Comparison of ENCODE assay signal across 23 cellular contexts in the genomic region with DNA sequence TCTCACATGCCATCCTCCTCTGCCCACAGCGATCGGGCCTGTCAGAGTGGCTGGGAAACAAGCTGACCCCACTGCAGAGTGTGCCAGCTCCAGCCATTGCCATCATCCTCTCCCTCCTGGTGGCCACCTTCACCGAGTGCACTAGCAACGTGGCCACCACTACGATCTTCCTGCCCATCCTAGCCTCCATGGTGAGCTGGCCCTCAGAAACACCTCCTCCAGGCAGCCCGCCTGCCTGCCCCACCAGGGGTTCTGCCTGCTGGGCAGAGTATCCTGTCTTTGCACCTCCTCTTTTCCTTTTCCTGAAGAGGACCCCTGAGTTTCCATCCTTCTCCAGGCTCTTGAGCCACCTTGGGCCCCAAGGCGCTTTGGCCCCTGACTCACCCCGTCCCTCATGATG. TPM values are rescaled to one million over a fixed set of nuclear protein-coding genes. Genes with fewer than 3 reads are reported as not detected.
A peak's percentile ranks its signal among the peaks of the same experiment; 100 is the strongest.
DNase-seq lines count a peak whose midpoint lies in the region; ATAC-seq, FAIRE-seq and TF ChIP-seq lines count a peak whose summit lies in the region.
"Had no signal": no experiment of that assay in that cellular context is flagged by ENCODE, and none has a peak within 500 bp of the region (broad histone marks: within the 10 kb centered on the region; RNA-seq: fewer than 3 reads in every experiment).

No MANE protein-coding gene starts in this region.

- DNase-seq in A549 (ENCODE audit: low read depth in 1 of 2, low spot score in 1 of 2): no peak
- no peak for DNase-seq in GM12891 (ENCODE audit: insufficient read length, low spot score)
- no peak for DNase-seq in K562 (ENCODE audit: extremely low read depth in 1 of 4, low spot score in 3 of 4)
- peak; percentile 77 for DNase-seq in osteoblast (ENCODE audit: insufficient read length, low spot score, missing footprints)
- no peak for DNase-seq in naive thymus-derived CD8-positive, alpha-beta T cell
- DNase-seq: 8988T; C1 segment of cervical spinal cord; Caco-2; CD4-positive, CD25-positive, alpha-beta regulatory T cell; CD8-positive, alpha-beta T cell; DMS153; DMS79; EL; GDM1; GOT3; HCEC 1CT had no signal

- TF ChIP-seq EP300 in A549 (IDR thresholded peaks at IDR 0.05): no peak
- TF ChIP-seq EP300 in K562 (IDR thresholded peaks at IDR 0.05; ENCODE audit: low read length): no peak

- TF ChIP-seq RAD21 in A549 (conservative IDR thresholded peaks at IDR 0.05 in 1 of 2, IDR thresholded peaks at IDR 0.05 in 1 of 2): no peak
- no peak for TF ChIP-seq RAD21 in K562 (CRISPR knock-in tag; conservative IDR thresholded peaks at IDR 0.05 in 1 of 2, IDR thresholded peaks at IDR 0.05 in 1 of 2)

- H2AFZ ChIP-seq in K562 (ENCODE audit: low read depth, low read length) (no peak overlapping the region), osteoblast (ENCODE audit: low read length) (no peak overlapping the region)

- FAIRE-seq in A549 (lab: Jason Lieb, UNC): no peak
- FAIRE-seq in GM12891 (lab: Jason Lieb, UNC): peak; percentile 5
- no peak for FAIRE-seq in K562 (lab: Jason Lieb, UNC)
- FAIRE-seq: GM12878, GM18507, H54 had no signal

- no peak overlapping the region for H3K4me3 ChIP-seq in A549
- no peak overlapping the region for H3K4me3 ChIP-seq in K562
- no peak overlapping the region for H3K4me3 ChIP-seq in osteoblast (ENCODE audit: insufficient read depth, low read length)
- H3K4me3 ChIP-seq: GM12878 had no signal

- intact Hi-C loops in K562 (cut with micrococcal nuclease): loop anchor here (2.0 kb wide), 1 partner anchor 117 kb away; no protein-coding TSS in a partner anchor

- CTCF ChIA-PET in A549 (lab: Yijun Ruan, JAX): interaction anchor here (0.6 to 17.3 kb wide), 40 partner anchors 10 to 458 kb away, joined by 3 to 317 read pairs (median 4); a partner anchor contains a TSS
- CTCF ChIA-PET in K562 (lab: Yijun Ruan, JAX; ENCODE audit: low intra/inter-chr PET ratio): interaction anchor here (0.5 to 4.5 kb wide), 3 partner anchors 19 to 118 kb away, joined by 3 to 69 read pairs (median 16); a partner anchor contains a TSS

- H4K20me1 ChIP-seq in K562 (replicated peaks; ENCODE audit: control insufficient read depth, insufficient read depth, low read length) (peaks cover 13% of the 10 kb centered on the region; the same call in 1 of the 2 replicates), osteoblast (ENCODE audit: insufficient read depth, low read length) (no peaks in the 10 kb centered on the region)

- peaks cover 0 to 9% (median 0%) of the 10 kb centered on the region in 5 donors for H3K27me3 Mint-ChIP-seq in naive thymus-derived CD8-positive, alpha-beta T cell

- H3K79me2 ChIP-seq in K562 (ENCODE audit: control insufficient read depth, insufficient read depth, low read length): no peaks in the 10 kb centered on the region
- H3K79me2 ChIP-seq in osteoblast (ENCODE audit: insufficient read depth, low read length): no peaks in the 10 kb centered on the region

- H3K4me1 Mint-ChIP-seq in naive thymus-derived CD8-positive, alpha-beta T cell: no peaks in the 10 kb centered on the region
- H3K4me1 Mint-ChIP-seq: CD4-positive, CD25-positive, alpha-beta regulatory T cell had no signal

- H3K27ac ChIP-seq in A549: no peak overlapping the region
- H3K27ac ChIP-seq in K562 (ENCODE audit: extremely low read depth, low read depth, low read length): no peak overlapping the region
- no peak overlapping the region for H3K27ac ChIP-seq in osteoblast (ENCODE audit: low read depth, low read length)

- H3K9ac ChIP-seq in K562 (ENCODE audit: insufficient read depth in 1 of 2, low read depth in 2 of 2, low read length in 2 of 2): no peak overlapping the region

- no peaks in the 10 kb centered on the region for H3K9me3 Mint-ChIP-seq in naive thymus-derived CD8-positive, alpha-beta T cell
- H3K9me3 Mint-ChIP-seq: CD4-positive, CD25-positive, alpha-beta regulatory T cell; CD8-positive, alpha-beta T cell had no signal

- no peak overlapping the region for H3K4me3 Mint-ChIP-seq in naive thymus-derived CD8-positive, alpha-beta T cell
- H3K4me3 Mint-ChIP-seq: CD4-positive, CD25-positive, alpha-beta regulatory T cell; CD8-positive, alpha-beta T cell had no signal

- POLR2A ChIA-PET in A549 (lab: Yijun Ruan, JAX) (no interaction called here), K562 (lab: Yijun Ruan, JAX) (interaction anchor here (0.6 to 1.2 kb wide), 3 partner anchors 36 to 54 kb away, joined by 3 read pairs; no protein-coding TSS in a partner anchor)
- POLR2A ChIA-PET in naive thymus-derived CD8-positive, alpha-beta T cell (lab: Charles Lee): interaction anchor here (1.0 to 1.1 kb wide), 2 partner anchors 52 to 59 kb away, joined by 3 read pairs; no protein-coding TSS in a partner anchor

- H3K4me1 ChIP-seq in A549: 0 out of 3 replicates have a peak, but pooled peaks cover 5% of the 10 kb centered on the region
- peaks cover 0 to 10% of the 10 kb centered on the region in 2 experiments; a peak in 1 of 5 replicates for H3K4me1 ChIP-seq in K562 (replicated peaks in 1 of 2; ENCODE audit: control insufficient read depth in 2 of 2, insufficient read depth in 2 of 2, low read length in 2 of 2)
- no peaks in the 10 kb centered on the region for H3K4me1 ChIP-seq in osteoblast (ENCODE audit: insufficient read depth, low read length)

- H3K27ac Mint-ChIP-seq in naive thymus-derived CD8-positive, alpha-beta T cell: no peak overlapping the region
- H3K27ac Mint-ChIP-seq: CD8-positive, alpha-beta T cell had no signal

- no peaks in the 10 kb centered on the region for H3K36me3 ChIP-seq in K562 (ENCODE audit: control insufficient read depth, insufficient read depth, low read length)
- no peaks in the 10 kb centered on the region for H3K36me3 ChIP-seq in osteoblast (ENCODE audit: insufficient read depth, low read length)

- no peaks in the 10 kb centered on the region for H3K36me3 Mint-ChIP-seq in naive thymus-derived CD8-positive, alpha-beta T cell
- H3K36me3 Mint-ChIP-seq: CD4-positive, CD25-positive, alpha-beta regulatory T cell; CD8-positive, alpha-beta T cell had no signal

- WGBS in A549 (ENCODE audit: missing lambda C conversion rate): 65% methylated on average over 8 of the region's 8 CpGs
- WGBS in K562 (ENCODE audit: insufficient coverage, low coverage, missing lambda C conversion rate): 9% methylated on average over 8 of the region's 8 CpGs

- H3K9me3 ChIP-seq in A549 (no peaks in the 10 kb centered on the region), K562 (replicated peaks; ENCODE audit: control insufficient read depth, insufficient read depth, low read depth, low read length) (no peaks in the 10 kb centered on the region), osteoblast (ENCODE audit: low read depth, low read length) (no peaks in the 10 kb centered on the region)
- H3K9me3 ChIP-seq: Caco-2 had no signal

- BruUV-seq in K562 (replicated peaks; lab: Mats Ljungman, UMichigan): no TSS peak

- TF ChIP-seq CTCF in A549 (IDR thresholded peaks at IDR 0.05): no peak
- no peak for TF ChIP-seq CTCF in K562 (IDR thresholded peaks at IDR 0.05 in 2 of 3, conservative IDR thresholded peaks at IDR 0.05 in 1 of 3; ENCODE audit: insufficient read depth in 2 of 3, low read depth in 1 of 3, low read length in 3 of 3)
- TF ChIP-seq CTCF in osteoblast (IDR thresholded peaks at IDR 0.05; ENCODE audit: extremely low read depth, low read depth, low read length): no peak

- TF ChIP-seq POLR2A in A549 (IDR thresholded peaks at IDR 0.05; ENCODE audit: low read length): no peak
- TF ChIP-seq POLR2A in GM12891 (IDR thresholded peaks at IDR 0.05; ENCODE audit: low read depth, low read length): no peak
- TF ChIP-seq POLR2A in K562 (conservative IDR thresholded peaks at IDR 0.05): no peak

- in situ Hi-C loops in K562 (cut with MboI): loop anchor here (5.0 kb wide), 1 partner anchor 42 kb away; no protein-coding TSS in a partner anchor

- peaks cover 4 to 39% of the 10 kb centered on the region in 2 experiments; a peak in 4 of 5 replicates for H3K27me3 ChIP-seq in K562 (ENCODE audit: control insufficient read depth in 2 of 2, insufficient read depth in 2 of 2, low read length in 2 of 2)
- no peaks in the 10 kb centered on the region for H3K27me3 ChIP-seq in osteoblast (ENCODE audit: insufficient read depth, low read length)

- H3K4me2 ChIP-seq in A549 (no peak overlapping the region), K562 (ENCODE audit: insufficient read depth, low read length) (no peak overlapping the region), osteoblast (ENCODE audit: insufficient read depth, low read length) (no peak overlapping the region)

- ATAC-seq in A549: peak in 1 of 2 experiments; percentile 8; a peak in 2 of 6 replicates
- no peak for ATAC-seq in K562
- no peak for ATAC-seq in GM18907 (IDR thresholded peaks at IDR 0.05; ENCODE audit: unreplicated experiment)
- no peak for ATAC-seq in HG03139 (IDR thresholded peaks at IDR 0.05; ENCODE audit: unreplicated experiment)
- no peak for ATAC-seq in naive thymus-derived CD8-positive, alpha-beta T cell

- H3K9me1 ChIP-seq in K562 (ENCODE audit: control insufficient read depth, insufficient read depth, low read length): no peaks in the 10 kb centered on the region

RNA-seq across cellular contexts. Expression of a gene that starts 10.5 kb away (rescaled TPM):
- polyA plus RNA-seq in A549 (2011; rRNA removed): not detected in 2 replicates
- polyA plus RNA-seq in A549 (2012; cell fraction: cytosol; rRNA removed): not detected in 2 replicates
- not detected in 2 replicates for polyA plus RNA-seq in A549 (2012; cell fraction: nucleus; rRNA removed)
- polyA plus RNA-seq in A549 (2017; fragmentation: RNase III; extraction: RNeasy Plus Mini Kit Qiagen cat#74134 plus additional on column Dnase treatment): not detected in 3 replicates
- not detected in 2 replicates for polyA minus RNA-seq in A549 (2011; rRNA and poly(A)+ RNA removed)
- polyA plus RNA-seq in GM12891 (2012; ENCODE audit: low read depth, missing spikeins): not detected
- not detected in 2 replicates for total RNA-seq in K562 (2011; cell fraction: chromatin; rRNA removed; ENCODE audit: low replicate concordance)
- total RNA-seq in K562 (2011; cell fraction: nucleolus; rRNA removed): not detected in 2 replicates
- total RNA-seq in K562 (2011; cell fraction: nucleoplasm; rRNA removed): not detected in 2 replicates
- total RNA-seq in K562 (2014; rRNA removed): not detected in 2 replicates
- total RNA-seq in K562 (2014; rRNA removed; fragmentation: Illumina TruSeq; extraction: Trizol): not detected in 2 replicates
- total RNA-seq in K562 (2015; rRNA removed; fragmentation: Illumina TruSeq; extraction: Trizol): not detected in 2 replicates
- total RNA-seq in K562 (2021): not detected in 2 replicates
- not detected in 2 replicates for polyA plus RNA-seq in K562 (2011; rRNA removed)
- polyA plus RNA-seq in K562 (2011; cell fraction: cytosol; rRNA removed): not detected in 2 replicates
- polyA plus RNA-seq in K562 (2011; cell fraction: nucleus; rRNA removed): not detected in 2 replicates
- not detected in 2 replicates for polyA plus RNA-seq in K562 (2012)
- not detected in 2 replicates for polyA plus RNA-seq in K562 (2014; fragmentation: Illumina TruSeq; extraction: Trizol)
- not detected for polyA plus RNA-seq in K562 (2014; fragmentation: Nextera tagmentation; extraction: Ambion mirVana)
- not detected in 2 replicates for polyA plus RNA-seq in K562 (2014; rRNA removed)
- polyA minus RNA-seq in K562 (2011; rRNA and poly(A)+ RNA removed): not detected in 2 replicates
- polyA minus RNA-seq in K562 (2011; cell fraction: cytosol; rRNA and poly(A)+ RNA removed): not detected in 2 replicates
- not detected in 2 replicates for polyA minus RNA-seq in K562 (2011; cell fraction: nucleus; rRNA and poly(A)+ RNA removed)
- total RNA-seq in osteoblast: not detected in 2 replicates
- not detected for total RNA-seq in naive thymus-derived CD8-positive, alpha-beta T cell
- polyA plus RNA-seq in naive thymus-derived CD8-positive, alpha-beta T cell: not detected
- total RNA-seq: A673; CD4-positive, CD25-positive, alpha-beta regulatory T cell; CD8-positive, alpha-beta T cell; GM12878 had no signal
- polyA plus RNA-seq: BJ; CD4-positive, CD25-positive, alpha-beta regulatory T cell; GM12878 had no signal

RNA-seq across cellular contexts. Expression of a gene that starts 22.2 kb away (rescaled TPM):
- polyA plus RNA-seq in A549 (2011; rRNA removed) (0.06 and 0.16 TPM in 2 replicates), A549 (2017; fragmentation: RNase III; extraction: RNeasy Plus Mini Kit Qiagen cat#74134 plus additional on column Dnase treatment) (not detected in 3 replicates), K562 (2011; rRNA removed) (not detected in 2 replicates), K562 (2014; fragmentation: Illumina TruSeq; extraction: Trizol) (not detected in 2 replicates), K562 (2014; fragmentation: Nextera tagmentation; extraction: Ambion mirVana) (not detected), K562 (2014; rRNA removed) (not detected in 2 replicates)
- polyA plus RNA-seq in A549 (2012; cell fraction: cytosol; rRNA removed): 0.03 TPM in 1 of 2 replicates, not detected in the other
- polyA plus RNA-seq in A549 (2012; cell fraction: nucleus; rRNA removed): not detected in 2 replicates
- polyA minus RNA-seq in A549 (2011; rRNA and poly(A)+ RNA removed): 0.15 and 0.25 TPM in 2 replicates
- polyA plus RNA-seq in GM12891 (2012; ENCODE audit: low read depth, missing spikeins): 0.04 TPM
- not detected in 2 replicates for total RNA-seq in K562 (2011; cell fraction: chromatin; rRNA removed; ENCODE audit: low replicate concordance)
- total RNA-seq in K562 (2011; cell fraction: nucleolus; rRNA removed): not detected in 2 replicates
- not detected in 2 replicates for total RNA-seq in K562 (2011; cell fraction: nucleoplasm; rRNA removed)
- total RNA-seq in K562 (2014; rRNA removed) (not detected in 2 replicates), K562 (2014; rRNA removed; fragmentation: Illumina TruSeq; extraction: Trizol) (not detected in 2 replicates), K562 (2015; rRNA removed; fragmentation: Illumina TruSeq; extraction: Trizol) (not detected in 2 replicates), K562 (2021) (0.13 TPM in 1 of 2 replicates, not detected in the other), osteoblast (not detected in 2 replicates)
- not detected in 2 replicates for polyA plus RNA-seq in K562 (2011; cell fraction: cytosol; rRNA removed)
- polyA plus RNA-seq in K562 (2011; cell fraction: nucleus; rRNA removed): not detected in 2 replicates
- polyA plus RNA-seq in K562 (2012): not detected in 2 replicates
- polyA minus RNA-seq in K562 (2011; rRNA and poly(A)+ RNA removed): not detected in 2 replicates
- not detected in 2 replicates for polyA minus RNA-seq in K562 (2011; cell fraction: cytosol; rRNA and poly(A)+ RNA removed)
- polyA minus RNA-seq in K562 (2011; cell fraction: nucleus; rRNA and poly(A)+ RNA removed): not detected in 2 replicates
- not detected for total RNA-seq in naive thymus-derived CD8-positive, alpha-beta T cell
- not detected for polyA plus RNA-seq in naive thymus-derived CD8-positive, alpha-beta T cell
- total RNA-seq: A673; CD4-positive, CD25-positive, alpha-beta regulatory T cell; CD8-positive, alpha-beta T cell had no signal
- polyA plus RNA-seq: BJ; CD4-positive, CD25-positive, alpha-beta regulatory T cell had no signal

RNA-seq across cellular contexts. Expression of a gene that starts 56.8 kb away (rescaled TPM):
- polyA plus RNA-seq in A549 (2011; rRNA removed): 50.5 and 53.5 TPM in 2 replicates
- polyA plus RNA-seq in A549 (2012; cell fraction: cytosol; rRNA removed): 61.2 and 77.9 TPM in 2 replicates
- 97.1 and 99.8 TPM in 2 replicates for polyA plus RNA-seq in A549 (2012; cell fraction: nucleus; rRNA removed)
- 22.8 to 27.8 TPM (median 26.0 TPM) in 3 replicates for polyA plus RNA-seq in A549 (2017; fragmentation: RNase III; extraction: RNeasy Plus Mini Kit Qiagen cat#74134 plus additional on column Dnase treatment)
- polyA minus RNA-seq in A549 (2011; rRNA and poly(A)+ RNA removed): 34.9 and 42.0 TPM in 2 replicates
- 63.6 TPM for polyA plus RNA-seq in GM12891 (2012; ENCODE audit: low read depth, missing spikeins)
- total RNA-seq in K562 (2011; cell fraction: chromatin; rRNA removed; ENCODE audit: low replicate concordance): 28.5 and 62.9 TPM in 2 replicates
- 57.0 and 57.2 TPM in 2 replicates for total RNA-seq in K562 (2011; cell fraction: nucleolus; rRNA removed)
- total RNA-seq in K562 (2011; cell fraction: nucleoplasm; rRNA removed): 50.3 and 52.8 TPM in 2 replicates
- 32.0 and 42.0 TPM in 2 replicates for total RNA-seq in K562 (2014; rRNA removed)
- 7.0 and 8.9 TPM in 2 replicates for total RNA-seq in K562 (2014; rRNA removed; fragmentation: Illumina TruSeq; extraction: Trizol)
- 15.7 and 15.9 TPM in 2 replicates for total RNA-seq in K562 (2015; rRNA removed; fragmentation: Illumina TruSeq; extraction: Trizol)
- 16.3 and 21.1 TPM in 2 replicates for total RNA-seq in K562 (2021)
- polyA plus RNA-seq in K562 (2011; rRNA removed): 47.7 and 62.5 TPM in 2 replicates
- polyA plus RNA-seq in K562 (2011; cell fraction: cytosol; rRNA removed): 41.8 and 64.9 TPM in 2 replicates
- polyA plus RNA-seq in K562 (2011; cell fraction: nucleus; rRNA removed): 114 and 146 TPM in 2 replicates
- polyA plus RNA-seq in K562 (2012): 12.8 and 25.6 TPM in 2 replicates
- polyA plus RNA-seq in K562 (2014; fragmentation: Illumina TruSeq; extraction: Trizol): 18.5 and 21.5 TPM in 2 replicates
- polyA plus RNA-seq in K562 (2014; fragmentation: Nextera tagmentation; extraction: Ambion mirVana): 1 to 10 TPM in 1 of 2 experiments, under 1 TPM in 1; 0.37 to 1.0 TPM
- polyA plus RNA-seq in K562 (2014; rRNA removed): 29.1 and 29.6 TPM in 2 replicates
- 6.9 and 11.3 TPM in 2 replicates for polyA minus RNA-seq in K562 (2011; rRNA and poly(A)+ RNA removed)
- 6.6 and 14.3 TPM in 2 replicates for polyA minus RNA-seq in K562 (2011; cell fraction: cytosol; rRNA and poly(A)+ RNA removed)
- 23.4 and 27.1 TPM in 2 replicates for polyA minus RNA-seq in K562 (2011; cell fraction: nucleus; rRNA and poly(A)+ RNA removed)
- total RNA-seq in osteoblast: 23.2 and 25.0 TPM in 2 replicates
- 10 to 100 TPM; 36.6 to 43.8 TPM for total RNA-seq in naive thymus-derived CD8-positive, alpha-beta T cell
- polyA plus RNA-seq in naive thymus-derived CD8-positive, alpha-beta T cell: 10 to 100 TPM; 18.4 to 27.1 (median 26.6) TPM
